30 cellular contexts compared by ENCODE assay signal in genomic region chr2:175039031-175039430, GRCh38.
"Had no signal": no experiment of that assay in that cellular context is flagged by ENCODE, and none has a peak within 500 bp of the region (broad histone marks: within the 10 kb centered on the region; RNA-seq: fewer than 3 reads in every experiment).

No MANE protein-coding gene starts in this region.

- ATAC-seq: activated CD4-positive, alpha-beta T cell treated with anti-CD3 and anti-CD28 coated beads for 36 hours; activated CD4-positive, CD25-positive, alpha-beta regulatory T cell treated with anti-CD3 and anti-CD28 coated beads, Interleukin-2, amount 50 U/mL, for 24 hours; activated CD8-positive, alpha-beta memory T cell treated with anti-CD3 and anti-CD28 coated beads, Interleukin-2, amount 10 ng/mL, durations not matched to agents 7 days and 5 days; activated CD8-positive, alpha-beta T cell treated with anti-CD3 and anti-CD28 coated beads, Interleukin-2, amount 10 ng/mL, durations not matched to agents 7 days and 5 days; activated naive CD8-positive, alpha-beta T cell treated with anti-CD3 and anti-CD28 coated beads, Interleukin-2, amount 50 U/mL, for 24 hours; T-cell; T-helper 17 cell; WTC11 had no signal

- H3K36me3 ChIP-seq: ascending aorta, cardiac muscle cell, WERI-Rb-1 had no signal

- DNase-seq: activated CD4-positive, alpha-beta memory T cell treated with anti-CD3 and anti-CD28 coated beads, Interleukin-2, amount 10 ng/mL, durations not matched to agents 7 days and 5 days; activated CD4-positive, alpha-beta T cell treated with anti-CD3 and anti-CD28 coated beads for 1 hour; activated CD4-positive, alpha-beta T cell treated with anti-CD3 and anti-CD28 coated beads for 36 hours; activated CD4-positive, alpha-beta T cell treated with anti-CD3 and anti-CD28 coated beads for 48 hours; activated CD4-positive, alpha-beta T cell treated with anti-CD3 and anti-CD28 coated beads, Interleukin-2, amount 10 ng/mL, durations not matched to agents 7 days and 5 days; activated CD4-positive, alpha-beta T cell treated with anti-CD3 and anti-CD28 coated beads, Interleukin-2, amount 50 U/mL, for 48 hours; activated CD4-positive, CD25-positive, alpha-beta regulatory T cell; activated CD8-positive, alpha-beta memory T cell treated with anti-CD3 and anti-CD28 coated beads for 24 hours; activated CD8-positive, alpha-beta memory T cell treated with anti-CD3 and anti-CD28 coated beads, Interleukin-2, amount 10 ng/mL, durations not matched to agents 7 days and 5 days; activated CD8-positive, alpha-beta memory T cell treated with anti-CD3 and anti-CD28 coated beads, Interleukin-2, amount 50 U/mL, for 48 hours; activated CD8-positive, alpha-beta T cell treated with anti-CD3 and anti-CD28 coated beads, Interleukin-2, amount 10 ng/mL, durations not matched to agents 7 days and 5 days; activated effector memory CD4-positive, alpha-beta T cell treated with Interleukin-2 at 50 U/mL for 16 hours; activated gamma-delta T cell; activated naive CD4-positive, alpha-beta T cell treated with anti-CD3 and anti-CD28 coated beads, Interleukin-2, amount 10 ng/mL, durations not matched to agents 7 days and 5 days; activated naive CD4-positive, alpha-beta T cell treated with Interleukin-2 at 50 U/mL for 16 hours; activated naive CD8-positive, alpha-beta T cell treated with anti-CD3 and anti-CD28 coated beads, Interleukin-2, amount 10 ng/mL, durations not matched to agents 7 days and 5 days; activated naive CD8-positive, alpha-beta T cell treated with anti-CD3 and anti-CD28 coated beads, Interleukin-2, amount 50 U/mL, for 24 hours; activated T-cell treated with anti-CD3 and anti-CD28 coated beads, Interleukin-2, amount 50 U/mL, for 24 hours; activated T-cell treated with anti-CD3 and anti-CD28 coated beads, Interleukin-2, amount 50 U/mL, for 48 hours; amygdala; anterior cingulate cortex; caudate nucleus; cerebellar nuclear complex; T-cell; T-helper 17 cell; WERI-Rb-1 had no signal

- H3K9me3 ChIP-seq: ascending aorta had no signal

- H3K27ac ChIP-seq: ascending aorta, cardiac muscle cell, WERI-Rb-1 had no signal

- H3K4me3 ChIP-seq: ascending aorta, cardiac muscle cell had no signal

- H3K27me3 ChIP-seq: ascending aorta, cardiac muscle cell had no signal

- H3K4me1 ChIP-seq: ascending aorta had no signal
